25 cellular contexts compared by ENCODE assay signal in the genomic region with DNA sequence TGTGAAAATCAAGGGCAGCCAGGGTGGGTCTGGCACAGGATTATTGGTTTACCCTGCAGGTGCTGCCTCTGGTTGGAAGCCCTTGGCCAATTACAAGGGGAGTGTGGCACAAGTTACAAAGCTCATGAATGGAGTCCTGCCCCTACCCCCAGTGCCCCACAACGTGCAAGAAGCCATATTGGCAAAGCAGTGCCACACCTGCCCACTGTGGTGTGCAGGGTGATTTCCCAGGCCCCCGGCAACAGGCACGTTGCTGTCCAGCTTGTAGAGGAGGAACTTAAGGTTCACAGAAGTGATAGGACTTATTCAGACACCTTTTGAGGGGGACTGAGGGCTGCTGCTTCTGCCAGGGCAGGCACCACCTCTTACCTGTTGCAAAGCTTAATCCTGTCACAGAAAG. TPM values are rescaled to one million over a fixed set of nuclear protein-coding genes. Genes with fewer than 3 reads are reported as not detected.
A peak's percentile ranks its signal among the peaks of the same experiment; 100 is the strongest.
DNase-seq lines count a peak whose midpoint lies in the region; ATAC-seq, FAIRE-seq and TF ChIP-seq lines count a peak whose summit lies in the region.
"Had no signal": no experiment of that assay in that cellular context is flagged by ENCODE, and none has a peak within 500 bp of the region (broad histone marks: within the 10 kb centered on the region; RNA-seq: fewer than 3 reads in every experiment).

No MANE protein-coding gene starts in this region.

- H3K36me3 Mint-ChIP-seq in stimulated activated effector memory CD8-positive, alpha-beta T cell treated with anti-CD3 and anti-CD28 coated beads, Interleukin-12 subunit alpha, Interleukin-12 subunit beta, amount 100 ng/mL, for 72 hours: no peaks in the 10 kb centered on the region

- POLR2A ChIA-PET in H1 (lab: Charles Lee; ENCODE audit: partially characterized antibody): interaction anchor here (0.7 to 2.0 kb wide), 4 partner anchors 10 to 54 kb away, joined by 3 to 8 read pairs (median 4); a partner anchor contains a TSS

- H3K4ac ChIP-seq in H1 (replicated peaks; ENCODE audit: insufficient read length, low read depth, low read length): no peak overlapping the region

- FAIRE-seq in H1 (lab: Jason Lieb, UNC): no peak
- FAIRE-seq: D721Med had no signal

- ATAC-seq in stimulated activated effector memory CD8-positive, alpha-beta T cell treated with anti-CD3 and anti-CD28 coated beads, Interleukin-12 subunit alpha, Interleukin-12 subunit beta, amount 100 ng/mL, for 72 hours: peak; percentile 26
- ATAC-seq in foreskin keratinocyte: no peak

- no peak overlapping the region for H3K27ac Mint-ChIP-seq in stimulated activated effector memory CD8-positive, alpha-beta T cell treated with anti-CD3 and anti-CD28 coated beads, Interleukin-12 subunit alpha, Interleukin-12 subunit beta, amount 100 ng/mL, for 72 hours

- peak overlapping the region; percentile 19; the same call in 1 of the 2 replicates for H2BK15ac ChIP-seq in H1 (ENCODE audit: low read length)

- TF ChIP-seq CTCF in NB4 (IDR thresholded peaks at IDR 0.05; ENCODE audit: low read depth, low read length): no peak
- TF ChIP-seq CTCF in H1 (IDR thresholded peaks at IDR 0.05; ENCODE audit: control extremely low read depth in 1 of 3, insufficient read depth in 1 of 3, low read depth in 1 of 3, low read length in 3 of 3): no peak
- TF ChIP-seq CTCF in foreskin keratinocyte (conservative IDR thresholded peaks at IDR 0.05): no peak

- H3K23me2 ChIP-seq in H1 (ENCODE audit: low read depth, low read length): 0 out of 2 replicates have a peak, but pooled peaks cover 2% of the 10 kb centered on the region

- no peaks in the 10 kb centered on the region for H4K20me1 ChIP-seq in H1 (replicated peaks in 1 of 2; ENCODE audit: control insufficient read depth in 1 of 2, insufficient read depth in 2 of 2, low read length in 2 of 2)

- 0 out of 8 replicates have a peak, but pooled peaks cover 0 to 3% (median 0%) of the 10 kb centered on the region in 4 experiments for H3K36me3 ChIP-seq in H1 (ENCODE audit: control insufficient read depth in 2 of 4, insufficient read depth in 4 of 4, low read length in 3 of 4)
- H3K36me3 ChIP-seq: HAP-1 had no signal

- H3K27ac ChIP-seq in H1 (ENCODE audit: low read depth, low read length) (no peak overlapping the region), foreskin keratinocyte (no peak overlapping the region)
- H3K27ac ChIP-seq: 22Rv1, KMS-11, PC-9, SK-N-MC had no signal

- H3K18ac ChIP-seq in H1 (ENCODE audit: extremely low read depth, low read length): no peak overlapping the region; the same call in 1 of the 2 replicates

- no peak overlapping the region for H4K5ac ChIP-seq in H1 (ENCODE audit: insufficient read length, low read depth, low read length)

- no peaks in the 10 kb centered on the region for H3K9me3 Mint-ChIP-seq in stimulated activated effector memory CD8-positive, alpha-beta T cell treated with anti-CD3 and anti-CD28 coated beads, Interleukin-12 subunit alpha, Interleukin-12 subunit beta, amount 100 ng/mL, for 72 hours
- H3K9me3 Mint-ChIP-seq: CD14-positive monocyte had no signal

- peak overlapping the region; percentile 33; the same call in 1 of the 2 replicates for H2BK12ac ChIP-seq in H1 (ENCODE audit: low read depth, low read length)

- TF ChIP-seq RAD21 in H1 (IDR thresholded peaks at IDR 0.05 in 1 of 2, conservative IDR thresholded peaks at IDR 0.05 in 1 of 2; ENCODE audit: low read depth in 2 of 2, low read length in 2 of 2): no peak

- H3K56ac ChIP-seq in H1 (replicated peaks; ENCODE audit: insufficient read length, low read depth, low read length): no peak overlapping the region

- H2AK5ac ChIP-seq in H1 (ENCODE audit: low read depth, low read length): 0 out of 2 replicates have a peak overlapping the region, but pooled peaks have one; percentile 67

- H3K23ac ChIP-seq in H1 (ENCODE audit: insufficient read length): no peak overlapping the region

- H3K4me3 Mint-ChIP-seq in stimulated activated effector memory CD8-positive, alpha-beta T cell treated with anti-CD3 and anti-CD28 coated beads, Interleukin-12 subunit alpha, Interleukin-12 subunit beta, amount 100 ng/mL, for 72 hours: no peak overlapping the region
- H3K4me3 Mint-ChIP-seq: CD14-positive monocyte had no signal

- no peak overlapping the region for H2BK120ac ChIP-seq in H1 (replicated peaks; ENCODE audit: low read depth, low read length)

- TF ChIP-seq POLR2A in NB4 (IDR thresholded peaks at IDR 0.05; ENCODE audit: extremely low read depth, insufficient read length) (no peak), H1 (IDR thresholded peaks at IDR 0.05; ENCODE audit: control extremely low read depth in 1 of 2, low read depth in 2 of 2, low read length in 2 of 2) (no peak)

- peaks cover 19 to 44% (median 32%) of the 10 kb centered on the region in 4 experiments for H3K4me1 ChIP-seq in H1 (replicated peaks in 1 of 4; ENCODE audit: control insufficient read depth in 3 of 4, insufficient read depth in 4 of 4, low read length in 3 of 4)
- no peaks in the 10 kb centered on the region for H3K4me1 ChIP-seq in foreskin keratinocyte
- H3K4me1 ChIP-seq: HAP-1 had no signal

- no peaks in the 10 kb centered on the region for H3K9me3 ChIP-seq in H1 (ENCODE audit: insufficient read depth in 2 of 2, low read depth in 1 of 2, low read length in 1 of 2)
- H3K9me3 ChIP-seq: HAP-1 had no signal

- TF ChIP-seq EP300 in H1 (IDR thresholded peaks at IDR 0.05; ENCODE audit: borderline replicate concordance in 1 of 2, low read depth in 2 of 2, low read length in 2 of 2): no peak

- peak; percentile 16 for DNase-seq in DMS53 (lab: John Stamatoyannopoulos, UW)
- DNase-seq in DMS53 treated with DMSO at 0.1 percent for 48 hours (lab: John Stamatoyannopoulos, UW; ENCODE audit: unreplicated experiment): no peak
- DNase-seq in NB4 (ENCODE audit: low read depth): peak; percentile 33
- no peak for DNase-seq in H1 (ENCODE audit: low read depth in 1 of 2, low spot score in 2 of 2)
- DNase-seq in stimulated activated effector memory CD8-positive, alpha-beta T cell treated with anti-CD3 and anti-CD28 coated beads, Interleukin-12 subunit alpha, Interleukin-12 subunit beta, amount 100 ng/mL, for 72 hours (ENCODE audit: low spot score in 2 of 2): no peak
- no peak for DNase-seq in foreskin keratinocyte
- DNase-seq in C1 segment of cervical spinal cord (lab: John Stamatoyannopoulos, UW): no peak
- DNase-seq in glomerular visceral epithelial cell (ENCODE audit: extremely low spot score): no peak
- DNase-seq: AML-193, DMS79, IMR-90, NCI-H1105, NCI-H2029 treated with DMSO at 0.1 percent for 48 hours, NCI-H226, NCI-H510A treated with DMSO at 0.1 percent for 48 hours, NCI-H748 treated with DMSO at 0.1 percent for 48 hours, PC-9, RPMI8226, SHP77 treated with DMSO at 0.1 percent for 48 hours had no signal

- peaks cover 3% of the 10 kb centered on the region for H3K79me1 ChIP-seq in H1 (ENCODE audit: low read depth, low read length)

- H3K14ac ChIP-seq in H1 (ENCODE audit: insufficient read length): no peak overlapping the region

- H3K9ac ChIP-seq in H1 (replicated peaks in 1 of 4; ENCODE audit: extremely low read depth in 1 of 4, low read depth in 3 of 4, low read length in 3 of 4): no peak overlapping the region
- H3K9ac ChIP-seq: KMS-11 had no signal

- CTCF ChIA-PET in H1 (lab: Charles Lee; ENCODE audit: partially characterized antibody): interaction anchor here (0.8 to 2.4 kb wide), 6 partner anchors 9 to 69 kb away, joined by 3 to 9 read pairs (median 4); no protein-coding TSS in a partner anchor

- H3K4me2 ChIP-seq in H1 (ENCODE audit: insufficient read depth in 1 of 2, low read depth in 2 of 2, low read length in 2 of 2): no peak overlapping the region
- H3K4me2 ChIP-seq: KMS-11, PC-9 had no signal

- H3K27me3 ChIP-seq in H1 (replicated peaks in 1 of 4; ENCODE audit: control insufficient read depth in 3 of 4, extremely low read depth in 1 of 4, insufficient read depth in 3 of 4, low read length in 3 of 4) (no peaks in the 10 kb centered on the region), foreskin keratinocyte (no peaks in the 10 kb centered on the region)

- no peak overlapping the region; the same call in 1 of the 2 replicates for H4K8ac ChIP-seq in H1 (ENCODE audit: extremely low read depth, insufficient read depth, low read length)

- H3K4me1 Mint-ChIP-seq in stimulated activated effector memory CD8-positive, alpha-beta T cell treated with anti-CD3 and anti-CD28 coated beads, Interleukin-12 subunit alpha, Interleukin-12 subunit beta, amount 100 ng/mL, for 72 hours: no peaks in the 10 kb centered on the region

- no peak overlapping the region for H3K4me3 ChIP-seq in NB4 (ENCODE audit: low read depth, low read length)
- no peak overlapping the region for H3K4me3 ChIP-seq in H1 (ENCODE audit: extremely low read depth in 1 of 4, insufficient read depth in 2 of 4, low read depth in 3 of 4, low read length in 4 of 4)
- H3K4me3 ChIP-seq: HAP-1, PC-9, SK-N-MC had no signal

- 92% methylated on average over 3 of the region's 3 CpGs; no CpG with 5 or more reads in 1 of the 2 experiments for WGBS in H1 (ENCODE audit: extremely low coverage in 1 of 2, insufficient coverage in 1 of 2, insufficient read length in 1 of 2, insufficient replicate concordance in 2 of 2, low coverage in 1 of 2, low lambda C conversion rate in 2 of 2, missing lambda C conversion rate in 1 of 2), 2 experiments

- no peak overlapping the region for H2BK20ac ChIP-seq in H1 (ENCODE audit: low read length)

- H3K79me2 ChIP-seq in H1 (ENCODE audit: control insufficient read depth in 1 of 2, insufficient read depth in 2 of 2, low read length in 2 of 2): peaks cover 0 to 4% of the 10 kb centered on the region in 2 experiments; a peak in 2 of 4 replicates

- H2AFZ ChIP-seq in H1 (ENCODE audit: low read length): no peak overlapping the region
- H2AFZ ChIP-seq: PC-9 had no signal

- peak overlapping the region; percentile 69; the same call in 1 of the 2 replicates for H2BK5ac ChIP-seq in H1 (ENCODE audit: low read depth, low read length)

- H4K91ac ChIP-seq in H1 (replicated peaks; ENCODE audit: insufficient read length, low read length): no peak overlapping the region

RNA-seq across cellular contexts. Expression of a gene that starts 11.4 kb away (rescaled TPM):
- total RNA-seq in H1 (2021; fragmentation: NEBNext Ultra II Directional; extraction: Animal tissue kit (Norgen Biotek cat#: 25700)): 26.0 and 27.5 TPM in 2 replicates
- polyA plus RNA-seq in H1 (2011; rRNA removed) (45.0 and 50.5 TPM in 2 replicates), foreskin keratinocyte (21.0 and 23.3 TPM in 2 replicates)
- 39.2 TPM for polyA plus RNA-seq in H1 (2011; cell fraction: cytosol; rRNA removed)
- 40.4 TPM for polyA plus RNA-seq in H1 (2011; cell fraction: nucleus; rRNA removed)
- 20.9 to 42.0 TPM (median 37.2 TPM) in 4 replicates for polyA plus RNA-seq in H1 (2012, experiment 1 of 2)
- 36.6 TPM for polyA plus RNA-seq in H1 (2012, experiment 2 of 2)
- 18.9 TPM for polyA plus RNA-seq in H1 (2013, experiment 1 of 2)
- polyA plus RNA-seq in H1 (2013, experiment 2 of 2): 18.9 TPM
- polyA minus RNA-seq in H1 (2011; rRNA and poly(A)+ RNA removed): 19.6 and 21.2 TPM in 2 replicates
- 10.4 TPM for polyA minus RNA-seq in H1 (2011; cell fraction: cytosol; rRNA and poly(A)+ RNA removed)
- polyA minus RNA-seq in H1 (2011; cell fraction: nucleus; rRNA and poly(A)+ RNA removed): 24.9 TPM
- 14.4 and 15.1 TPM in 2 replicates for total RNA-seq in foreskin keratinocyte

RNA-seq across cellular contexts. Expression of a gene that starts 23.2 kb away (rescaled TPM):
- 33.9 and 34.9 TPM in 2 replicates for total RNA-seq in H1 (2021; fragmentation: NEBNext Ultra II Directional; extraction: Animal tissue kit (Norgen Biotek cat#: 25700))
- polyA plus RNA-seq in H1 (2011; rRNA removed): 11.5 and 12.7 TPM in 2 replicates
- 17.0 TPM for polyA plus RNA-seq in H1 (2011; cell fraction: cytosol; rRNA removed)
- polyA plus RNA-seq in H1 (2011; cell fraction: nucleus; rRNA removed): 9.4 TPM
- 17.0 to 28.5 TPM (median 22.6 TPM) in 4 replicates for polyA plus RNA-seq in H1 (2012, experiment 1 of 2)
- polyA plus RNA-seq in H1 (2012, experiment 2 of 2): 25.6 TPM
- polyA plus RNA-seq in H1 (2013, experiment 1 of 2): 22.8 TPM
- 23.9 TPM for polyA plus RNA-seq in H1 (2013, experiment 2 of 2)
- polyA minus RNA-seq in H1 (2011; rRNA and poly(A)+ RNA removed): 18.1 and 19.2 TPM in 2 replicates
- 29.8 TPM for polyA minus RNA-seq in H1 (2011; cell fraction: cytosol; rRNA and poly(A)+ RNA removed)
- polyA minus RNA-seq in H1 (2011; cell fraction: nucleus; rRNA and poly(A)+ RNA removed): 15.2 TPM
- total RNA-seq in foreskin keratinocyte: 4.5 and 5.5 TPM in 2 replicates
- polyA plus RNA-seq in foreskin keratinocyte: 2.9 and 3.0 TPM in 2 replicates
- total RNA-seq: IMR-90 had no signal
- polyA plus RNA-seq: CD14-positive monocyte, IMR-90 had no signal

RNA-seq across cellular contexts. Expression of a gene that starts 54.3 kb away (rescaled TPM):
- 121 TPM in 2 replicates for total RNA-seq in H1 (2021; fragmentation: NEBNext Ultra II Directional; extraction: Animal tissue kit (Norgen Biotek cat#: 25700))
- polyA plus RNA-seq in H1 (2011; rRNA removed): 40.3 and 67.8 TPM in 2 replicates
- 78.9 TPM for polyA plus RNA-seq in H1 (2011; cell fraction: cytosol; rRNA removed)
- 33.9 TPM for polyA plus RNA-seq in H1 (2011; cell fraction: nucleus; rRNA removed)
- 69.7 to 96.8 TPM (median 81.5 TPM) in 4 replicates for polyA plus RNA-seq in H1 (2012, experiment 1 of 2)
- 10.6 TPM for polyA plus RNA-seq in H1 (2012, experiment 2 of 2)
- polyA plus RNA-seq in H1 (2013, experiment 1 of 2): 57.5 TPM
- 54.5 TPM for polyA plus RNA-seq in H1 (2013, experiment 2 of 2)
- 65.2 and 99.5 TPM in 2 replicates for polyA minus RNA-seq in H1 (2011; rRNA and poly(A)+ RNA removed)
- polyA minus RNA-seq in H1 (2011; cell fraction: cytosol; rRNA and poly(A)+ RNA removed): 42.3 TPM
- 33.1 TPM for polyA minus RNA-seq in H1 (2011; cell fraction: nucleus; rRNA and poly(A)+ RNA removed)
- 263 and 268 TPM in 2 replicates for total RNA-seq in foreskin keratinocyte
- 146 and 166 TPM in 2 replicates for polyA plus RNA-seq in foreskin keratinocyte

Comparison
In these comparisons a context has a peak if more than half of its experiments do, and no peak if none do; other contexts are left out.
1. DNase-seq: peak in DMS53 (single experiment) and NB4 (single experiment); none in DMS53 treated with DMSO at 0.1 percent for 48 hours (single experiment), H1 (0 of 2), stimulated activated effector memory CD8-positive, alpha-beta T cell treated with anti-CD3 and anti-CD28 coated beads, Interleukin-12 subunit alpha, Interleukin-12 subunit beta, amount 100 ng/mL, for 72 hours (0 of 2), foreskin keratinocyte (0 of 2), C1 segment of cervical spinal cord (0 of 14) and glomerular visceral epithelial cell (single experiment).